In the genomic region with DNA sequence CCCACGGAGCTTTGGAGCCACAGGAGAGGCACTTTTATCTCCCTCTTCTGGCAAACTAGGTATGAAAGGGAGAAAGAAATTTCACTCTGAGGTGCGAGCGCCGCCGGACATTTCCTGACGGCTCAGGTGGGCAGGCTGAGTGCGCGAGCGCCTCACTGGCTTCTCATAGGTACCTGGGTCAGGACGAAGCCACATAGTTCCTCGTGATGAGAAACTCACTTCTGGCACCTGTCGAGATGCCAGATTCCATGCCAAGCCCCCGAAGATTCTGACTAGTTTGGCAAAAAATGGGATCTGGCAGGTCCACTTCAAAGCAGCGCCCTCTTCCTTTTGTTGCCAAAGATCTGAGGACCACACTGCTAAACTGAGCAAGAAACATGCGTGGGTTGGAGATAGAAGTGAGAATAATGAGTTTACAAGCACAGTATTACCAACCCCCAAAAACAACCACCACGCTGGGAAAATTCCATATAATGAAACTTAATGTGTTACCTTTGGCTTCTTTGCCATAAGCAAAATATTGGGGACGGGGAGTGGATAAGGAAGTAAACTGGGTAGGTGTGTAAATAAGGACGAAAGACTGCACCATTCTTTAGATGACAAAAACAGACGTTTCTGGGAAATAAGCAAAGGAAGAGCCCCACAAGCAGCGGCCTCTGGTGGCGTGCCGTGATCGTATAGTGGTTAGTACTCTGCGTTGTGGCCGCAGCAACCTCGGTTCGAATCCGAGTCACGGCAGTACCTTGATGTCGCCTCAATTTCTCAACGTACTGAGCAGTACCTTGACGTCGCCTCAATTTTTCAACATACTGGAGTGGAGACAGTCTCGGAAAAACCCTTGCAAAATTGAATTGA, we compare ENCODE assay signal across 8 cellular contexts.
A peak's percentile ranks its signal among the peaks of the same experiment; 100 is the strongest.
DNase-seq lines count a peak whose midpoint lies in the region; ATAC-seq, FAIRE-seq and TF ChIP-seq lines count a peak whose summit lies in the region.

No MANE protein-coding gene starts in this region.

- ATAC-seq in A549: peak; percentile 88 to 89
- peak; percentile 45 for ATAC-seq in GM18502 (IDR thresholded peaks at IDR 0.05; ENCODE audit: poor library complexity, unreplicated experiment)
- ATAC-seq in gastroesophageal sphincter: peak; percentile 79
- peak; percentile 82 to 87 (median 86) for ATAC-seq in pancreas

- POLR2A ChIA-PET in A549 (lab: Yijun Ruan, JAX): interaction anchor here (0.8 to 1.0 kb wide), 3 partner anchors 11 to 650 kb away, joined by 4 to 11 read pairs (median 4); a partner anchor contains a TSS

- H3K27me3 ChIP-seq in gastroesophageal sphincter (peaks cover 11% of the 10 kb centered on the region), pancreas (no peaks in the 10 kb centered on the region), tibial nerve (no peaks in the 10 kb centered on the region)

- WGBS in A549 (ENCODE audit: missing lambda C conversion rate): 1% methylated on average over 24 of the region's 34 CpGs
- 3 to 4% methylated on average over 12 to 26 of the region's 34 CpGs for WGBS in gastroesophageal sphincter (ENCODE audit: low coverage in 1 of 2), 2 donors
- 1% methylated on average over 34 of the region's 34 CpGs for WGBS in pancreas, 2 donors
- WGBS in tibial nerve, 2 donors: 3 to 4% methylated on average over 34 of the region's 34 CpGs

- H3K36me3 ChIP-seq in gastroesophageal sphincter: no peaks in the 10 kb centered on the region
- H3K36me3 ChIP-seq in pancreas: no peaks in the 10 kb centered on the region
- H3K36me3 ChIP-seq in tibial nerve: no peaks in the 10 kb centered on the region

- peak; percentile 52 to 87 for DNase-seq in A549 (ENCODE audit: low read depth in 1 of 2, low spot score in 1 of 2)
- DNase-seq in HS-27A (ENCODE audit: low read depth): peak; percentile 66
- peak; percentile 52 for DNase-seq in RPMI7951 (ENCODE audit: low read depth)
- DNase-seq in activated gamma-delta T cell (lab: John Stamatoyannopoulos, UW): peak; percentile 30
- peak; percentile 37 to 71 (median 65) for DNase-seq in pancreas
- peak; percentile 55 to 73 for DNase-seq in tibial nerve (ENCODE audit: low spot score in 2 of 2)

- peak; percentile 28; the same call in 2 of the 3 replicates for TF ChIP-seq CTCF in A549 (IDR thresholded peaks at IDR 0.05)
- peak in 3 of 4 experiments; percentile 44 to 59 (median 46) for TF ChIP-seq CTCF in gastroesophageal sphincter (IDR thresholded peaks at IDR 0.05)
- TF ChIP-seq CTCF in pancreas (IDR thresholded peaks at IDR 0.05): peak in 1 of 4 donors; percentile 25
- peak; percentile 19 to 57 (median 40) for TF ChIP-seq CTCF in tibial nerve (IDR thresholded peaks at IDR 0.05)

- H3K4me1 ChIP-seq in A549: peaks cover 3% of the 10 kb centered on the region; the same call in 1 of the 3 replicates
- peaks cover 0 to 12% (median 0%) of the 10 kb centered on the region in 3 donors for H3K4me1 ChIP-seq in gastroesophageal sphincter
- H3K4me1 ChIP-seq in pancreas: no peaks in the 10 kb centered on the region
- H3K4me1 ChIP-seq in tibial nerve: peaks cover 0 to 18% (median 0%) of the 10 kb centered on the region in 4 donors

- peak overlapping the region; percentile 83 for H3K4me2 ChIP-seq in A549

- TF ChIP-seq POLR2A in A549 (IDR thresholded peaks at IDR 0.05; ENCODE audit: low read length) (no peak), gastroesophageal sphincter (IDR thresholded peaks at IDR 0.05) (no peak), tibial nerve (IDR thresholded peaks at IDR 0.05) (no peak)

- peak overlapping the region; percentile 66 for H3K4me3 ChIP-seq in A549
- peak overlapping the region; percentile 19 to 46 for H3K4me3 ChIP-seq in gastroesophageal sphincter
- H3K4me3 ChIP-seq in pancreas: peak overlapping the region; percentile 6 to 50 (median 29)
- H3K4me3 ChIP-seq in tibial nerve: peak overlapping the region in 3 of 4 donors; percentile 16 to 45 (median 34)

- intact Hi-C loops in pancreas (cut with DNase I): no loop called here

- CTCF ChIA-PET in A549 (lab: Yijun Ruan, JAX): interaction anchor here (0.6 to 5.4 kb wide), 6 partner anchors 7 to 1108 kb away, joined by 3 to 32 read pairs (median 5); a partner anchor contains a TSS

- H3K27ac ChIP-seq in A549: peak overlapping the region; percentile 52 to 71; a peak in 5 of 6 replicates
- H3K27ac ChIP-seq in gastroesophageal sphincter: peak overlapping the region in 1 of 4 donors; percentile 26
- H3K27ac ChIP-seq in pancreas: peak overlapping the region in 2 of 4 donors; percentile 28 to 38
- no peak overlapping the region for H3K27ac ChIP-seq in tibial nerve

- FAIRE-seq in A549 (lab: Jason Lieb, UNC) (no peak), pancreas (lab: Jason Lieb, UNC) (no peak)

- no peak for TF ChIP-seq EP300 in A549 (IDR thresholded peaks at IDR 0.05)
- no peak for TF ChIP-seq EP300 in gastroesophageal sphincter (IDR thresholded peaks at IDR 0.05)
- TF ChIP-seq EP300 in tibial nerve (IDR thresholded peaks at IDR 0.05): peak in 1 of 2 donors; percentile 12

- H3K9me3 ChIP-seq in A549 (no peaks in the 10 kb centered on the region), gastroesophageal sphincter (no peaks in the 10 kb centered on the region), pancreas (no peaks in the 10 kb centered on the region), tibial nerve (no peaks in the 10 kb centered on the region)

- TF ChIP-seq RAD21 in A549 (conservative IDR thresholded peaks at IDR 0.05 in 1 of 2, IDR thresholded peaks at IDR 0.05 in 1 of 2): no peak

TF ChIP-seq in A549, 52 proteins besides CTCF, POLR2A, EP300 and RAD21:
- TF ChIP-seq EHMT2 (IDR thresholded peaks at IDR 0.05; ENCODE audit: low read depth) (no peak), CBX2 (IDR thresholded peaks at IDR 0.05; ENCODE audit: borderline replicate concordance, low read depth) (no peak), CEBPB (IDR thresholded peaks at IDR 0.05) (no peak), MYC (IDR thresholded peaks at IDR 0.05; ENCODE audit: borderline replicate concordance, low read length) (no peak), HDAC2 (IDR thresholded peaks at IDR 0.05) (no peak), SREBF2 (IDR thresholded peaks at IDR 0.05) (peak; percentile 52), TP53 (CRISPR knock-in tag; IDR thresholded peaks at IDR 0.05) (0 out of 2 replicates have a peak, but pooled peaks have one; percentile 38), ZFP36 (IDR thresholded peaks at IDR 0.05; ENCODE audit: borderline replicate concordance, partially characterized antibody) (no peak), NFE2L2 (conservative IDR thresholded peaks at IDR 0.05; ENCODE audit: low read length) (no peak), SMC3 (IDR thresholded peaks at IDR 0.05) (0 out of 3 replicates have a peak, but pooled peaks have one; percentile 15), KDM1A (IDR thresholded peaks at IDR 0.05; ENCODE audit: low read depth) (no peak), NR3C1 (IDR thresholded peaks at IDR 0.05) (no peak)
- TF ChIP-seq, protein P1, sequence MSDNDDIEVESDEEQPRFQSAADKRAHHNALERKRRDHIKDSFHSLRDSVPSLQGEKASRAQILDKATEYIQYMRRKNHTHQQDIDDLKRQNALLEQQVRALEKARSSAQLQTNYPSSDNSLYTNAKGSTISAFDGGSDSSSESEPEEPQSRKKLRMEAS (IDR thresholded peaks at IDR 0.05): no peak; the same call in none of the 2 replicates
- TF ChIP-seq, protein P2, sequence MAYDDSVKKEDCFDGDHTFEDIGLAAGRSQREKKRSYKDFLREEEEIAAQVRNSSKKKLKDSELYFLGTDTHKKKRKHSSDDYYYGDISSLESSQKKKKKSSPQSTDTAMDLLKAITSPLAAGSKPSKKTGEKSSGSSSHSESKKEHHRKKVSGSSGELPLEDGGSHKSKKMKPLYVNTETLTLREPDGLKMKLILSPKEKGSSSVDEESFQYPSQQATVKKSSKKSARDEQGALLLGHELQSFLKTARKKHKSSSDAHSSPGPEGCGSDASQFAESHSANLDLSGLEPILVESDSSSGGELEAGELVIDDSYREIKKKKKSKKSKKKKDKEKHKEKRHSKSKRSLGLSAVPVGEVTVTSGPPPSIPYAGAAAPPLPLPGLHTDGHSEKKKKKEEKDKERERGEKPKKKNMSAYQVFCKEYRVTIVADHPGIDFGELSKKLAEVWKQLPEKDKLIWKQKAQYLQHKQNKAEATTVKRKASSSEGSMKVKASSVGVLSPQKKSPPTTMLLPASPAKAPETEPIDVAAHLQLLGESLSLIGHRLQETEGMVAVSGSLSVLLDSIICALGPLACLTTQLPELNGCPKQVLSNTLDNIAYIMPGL (CRISPR knock-in tag; IDR thresholded peaks at IDR 0.05; ENCODE audit: borderline replicate concordance): 0 out of 2 replicates have a peak, but pooled peaks have one; percentile 30

Comparison
In these comparisons a context has a peak if more than half of its experiments do, and no peak if none do; other contexts are left out.
1. H3K27ac ChIP-seq: peak in A549 (2 of 2); none in tibial nerve (0 of 4).
2. Peak in every context shown above with its lines, with median percentiles within 50 percentile points of each other: ATAC-seq, DNase-seq and H3K4me3 ChIP-seq.